Comparison of ENCODE assay signal across 18 cellular contexts in genomic region chr9:16197578-16198370, GRCh38.
DNase-seq lines count a peak whose midpoint lies in the region; FAIRE-seq and TF ChIP-seq lines count a peak whose summit lies in the region.
"Had no signal": no experiment of that assay in that cellular context is flagged by ENCODE, and none has a peak within 500 bp of the region (broad histone marks: within the 10 kb centered on the region; RNA-seq: fewer than 3 reads in every experiment).

No MANE protein-coding gene starts in this region.

- H3K9me3 ChIP-seq in endothelial cell of umbilical vein (replicated peaks; ENCODE audit: control insufficient read depth, insufficient read depth, low read length) (no peaks in the 10 kb centered on the region), osteoblast (ENCODE audit: low read depth, low read length) (no peaks in the 10 kb centered on the region), uterus (no peaks in the 10 kb centered on the region)
- H3K9me3 ChIP-seq: Peyer's patch had no signal

- H3K79me2 ChIP-seq in endothelial cell of umbilical vein (ENCODE audit: control insufficient read depth, insufficient read depth, low read length) (no peaks in the 10 kb centered on the region), osteoblast (ENCODE audit: insufficient read depth, low read length) (no peaks in the 10 kb centered on the region)

- DNase-seq in M059J (ENCODE audit: low read depth) (peak; percentile 71), endothelial cell of umbilical vein (ENCODE audit: low read depth, low spot score) (no peak), osteoblast (ENCODE audit: insufficient read length, low spot score, missing footprints) (no peak), uterus (no peak), NCI-H2107 (lab: John Stamatoyannopoulos, UW) (no peak), GM12892 (ENCODE audit: insufficient read length) (no peak), GM10266 (ENCODE audit: extremely low spot score) (no peak)
- DNase-seq: activated CD4-positive, alpha-beta T cell treated with anti-CD3 and anti-CD28 coated beads, Interleukin-2, amount 50 U/mL, for 48 hours; activated naive CD8-positive, alpha-beta T cell treated with anti-CD3 and anti-CD28 coated beads for 36 hours; activated T-cell treated with anti-CD3 and anti-CD28 coated beads, Interleukin-2, amount 50 U/mL, for 4 hours; caudate nucleus; DMS79; MV-4-11; naive B cell; NCI-H774; Peyer's patch; substantia nigra had no signal

- H3K27ac ChIP-seq in endothelial cell of umbilical vein (ENCODE audit: insufficient read depth, low read depth, low read length), result no peak overlapping the region
- H3K27ac ChIP-seq in osteoblast (ENCODE audit: low read depth, low read length), result peak overlapping the region; percentile 15
- H3K27ac ChIP-seq in uterus, result peak overlapping the region; percentile 66 to 75

- TF ChIP-seq POLR2A in endothelial cell of umbilical vein (IDR thresholded peaks at IDR 0.05; ENCODE audit: low read depth, low read length) (no peak), uterus (IDR thresholded peaks at IDR 0.05) (no peak), GM12892 (IDR thresholded peaks at IDR 0.05; ENCODE audit: low read depth, low read length) (no peak)

- H3K4me2 ChIP-seq in endothelial cell of umbilical vein (ENCODE audit: insufficient read depth, low read length) (no peak overlapping the region), osteoblast (ENCODE audit: insufficient read depth, low read length) (peak overlapping the region; percentile 65)

- no peak overlapping the region for H3K4me3 ChIP-seq in endothelial cell of umbilical vein (replicated peaks in 1 of 3; ENCODE audit: insufficient read depth in 1 of 3, low read depth in 1 of 3, low read length in 3 of 3)
- H3K4me3 ChIP-seq in osteoblast (ENCODE audit: insufficient read depth, low read length), result peak overlapping the region; percentile 37
- no peak overlapping the region for H3K4me3 ChIP-seq in uterus
- H3K4me3 ChIP-seq: Peyer's patch had no signal

- H3K27me3 ChIP-seq in endothelial cell of umbilical vein (ENCODE audit: control insufficient read depth in 2 of 2, insufficient read depth in 2 of 2, low read length in 2 of 2) (peaks cover 0 to 2% of the 10 kb centered on the region in 2 experiments), osteoblast (ENCODE audit: insufficient read depth, low read length) (no peaks in the 10 kb centered on the region), uterus (no peaks in the 10 kb centered on the region)
- H3K27me3 ChIP-seq: Peyer's patch had no signal

- CTCF ChIA-PET in endothelial cell of umbilical vein (lab: Charles Lee), result interaction anchor here (1.5 kb wide), 1 partner anchor 64 kb away, joined by 3 read pairs; no protein-coding TSS in a partner anchor

- POLR2A ChIA-PET in endothelial cell of umbilical vein (lab: Charles Lee), result no interaction called here

- intact Hi-C loops in endothelial cell of umbilical vein (cut with micrococcal nuclease), result loop anchor here (10.0 kb wide), 1 partner anchor 167 kb away; no protein-coding TSS in a partner anchor
- intact Hi-C loops in uterus (cut with DNase I; ENCODE audit: low total_unique reads), result no loop called here

- TF ChIP-seq CTCF in endothelial cell of umbilical vein (IDR thresholded peaks at IDR 0.05; ENCODE audit: extremely low read depth in 1 of 2, insufficient read depth in 1 of 2, low read depth in 1 of 2, low read length in 2 of 2), result no peak
- no peak for TF ChIP-seq CTCF in osteoblast (IDR thresholded peaks at IDR 0.05; ENCODE audit: extremely low read depth, low read depth, low read length)
- TF ChIP-seq CTCF in uterus (IDR thresholded peaks at IDR 0.05), result no peak
- TF ChIP-seq CTCF in GM10266 (IDR thresholded peaks at IDR 0.05; ENCODE audit: control insufficient read depth, insufficient read depth, low read depth, missing control alignments), result no peak

- H3K9ac ChIP-seq in endothelial cell of umbilical vein (replicated peaks; ENCODE audit: extremely low read depth, insufficient read depth, low read length), result no peak overlapping the region

- H2AFZ ChIP-seq in endothelial cell of umbilical vein (ENCODE audit: low read depth, low read length) (peak overlapping the region; percentile 13), osteoblast (ENCODE audit: low read length) (peak overlapping the region; percentile 83)

- no peaks in the 10 kb centered on the region for H4K20me1 ChIP-seq in endothelial cell of umbilical vein (replicated peaks; ENCODE audit: control insufficient read depth, extremely low read depth, insufficient read depth, low read length)
- H4K20me1 ChIP-seq in osteoblast (ENCODE audit: insufficient read depth, low read length), result no peaks in the 10 kb centered on the region

- H3K36me3 ChIP-seq in endothelial cell of umbilical vein (ENCODE audit: control insufficient read depth in 2 of 2, extremely low read depth in 1 of 2, insufficient read depth in 2 of 2, low read length in 2 of 2) (no peaks in the 10 kb centered on the region), osteoblast (ENCODE audit: insufficient read depth, low read length) (no peaks in the 10 kb centered on the region), uterus (no peaks in the 10 kb centered on the region)
- H3K36me3 ChIP-seq: Peyer's patch had no signal

- no TSS peak for BruUV-seq in endothelial cell of umbilical vein (replicated peaks; lab: Mats Ljungman, UMichigan)

- FAIRE-seq in endothelial cell of umbilical vein (lab: Jason Lieb, UNC) (no peak), GM12892 (lab: Jason Lieb, UNC) (no peak)
- FAIRE-seq: frontal cortex had no signal

- no peaks in the 10 kb centered on the region for H3K9me1 ChIP-seq in endothelial cell of umbilical vein (replicated peaks; ENCODE audit: control insufficient read depth, extremely low read depth, insufficient read depth, low read length)

- dilution Hi-C loops in endothelial cell of umbilical vein (cut with MboI; ENCODE audit: extremely low pct_ligation_motif_present, low sequenced_read_pairs), result no loop called here

- H3K4me1 ChIP-seq in endothelial cell of umbilical vein (ENCODE audit: control insufficient read depth, extremely low read depth, insufficient read depth, low read length) (no peaks in the 10 kb centered on the region), osteoblast (ENCODE audit: insufficient read depth, low read length) (peaks cover 28% of the 10 kb centered on the region), uterus (no peaks in the 10 kb centered on the region)
- H3K4me1 ChIP-seq: Peyer's patch had no signal

TF ChIP-seq in endothelial cell of umbilical vein, 7 proteins besides CTCF, POLR2A, EP300 and RAD21:
- TF ChIP-seq JUN (IDR thresholded peaks at IDR 0.05; ENCODE audit: borderline replicate concordance, insufficient read depth, insufficient read length, low read depth) (no peak), MYC (IDR thresholded peaks at IDR 0.05; ENCODE audit: low read depth, low read length) (no peak), GATA2 (IDR thresholded peaks at IDR 0.05; ENCODE audit: insufficient read depth, insufficient read length, low read depth, low read length) (no peak), EZH2 (IDR thresholded peaks at IDR 0.05; ENCODE audit: borderline replicate concordance, low read depth, low read length, severe bottlenecking) (no peak), MAX (IDR thresholded peaks at IDR 0.05; ENCODE audit: insufficient read depth, insufficient read length) (no peak), FOS (IDR thresholded peaks at IDR 0.05; ENCODE audit: borderline replicate concordance, insufficient read depth, low read length) (no peak), POLR2AphosphoS5 (IDR thresholded peaks at IDR 0.05; ENCODE audit: insufficient read depth, low read depth, low read length) (no peak)
TF ChIP-seq in endothelial cell of umbilical vein: peak in this region for 0.
